13 cellular contexts compared by ENCODE assay signal in genomic region chr12:27573972-27574371, GRCh38. TPM values are rescaled to one million over a fixed set of nuclear protein-coding genes. Genes with fewer than 3 reads are reported as not detected.
DNase-seq lines count a peak whose midpoint lies in the region; ATAC-seq, FAIRE-seq and TF ChIP-seq lines count a peak whose summit lies in the region.
"Had no signal": no experiment of that assay in that cellular context is flagged by ENCODE, and none has a peak within 500 bp of the region (broad histone marks: within the 10 kb centered on the region; RNA-seq: fewer than 3 reads in every experiment).

No MANE protein-coding gene starts in this region.

- H3K27ac ChIP-seq in Panc1 (ENCODE audit: low read length) = no peak overlapping the region
- H3K27ac ChIP-seq in endothelial cell of umbilical vein (ENCODE audit: insufficient read depth, low read depth, low read length) = peak overlapping the region; percentile 92
- no peak overlapping the region for H3K27ac ChIP-seq in trophoblast cell (ENCODE audit: low read depth, low read length)
- H3K27ac ChIP-seq: RWPE1 had no signal

- BruUV-seq in Panc1 (replicated peaks; lab: Mats Ljungman, UMichigan) = no TSS peak
- BruUV-seq in endothelial cell of umbilical vein (replicated peaks; lab: Mats Ljungman, UMichigan) = no TSS peak

- no peaks in the 10 kb centered on the region for H3K79me1 ChIP-seq in trophoblast cell (ENCODE audit: low read length)

- no peak overlapping the region for H4K8ac ChIP-seq in trophoblast cell (ENCODE audit: low read depth, low read length)

- CTCF ChIA-PET in Panc1 (lab: Charles Lee) (no interaction called here), endothelial cell of umbilical vein (lab: Charles Lee) (interaction anchor here (0.6 to 2.5 kb wide), 10 partner anchors 8 to 149 kb away, joined by 3 to 11 read pairs (median 6); partner anchors contain the start of gene PPFIBP1)

- DNase-seq in GM03348 (ENCODE audit: low spot score) = peak; percentile 63
- no peak for DNase-seq in Panc1 (ENCODE audit: low read depth, low spot score)
- peak; percentile 92 for DNase-seq in endothelial cell of umbilical vein (ENCODE audit: low read depth, low spot score)
- no peak for DNase-seq in trophoblast cell
- DNase-seq in GM12892 (ENCODE audit: insufficient read length) = no peak
- no peak for DNase-seq in NCI-H748 (lab: John Stamatoyannopoulos, UW; ENCODE audit: unreplicated experiment)
- no peak for DNase-seq in DMS153 (lab: John Stamatoyannopoulos, UW)
- DNase-seq: activated effector memory CD4-positive, alpha-beta T cell treated with Interleukin-2 at 50 U/mL for 16 hours; NCI-H187 treated with DMSO at 0.1 percent for 48 hours had no signal

- H3K9ac ChIP-seq in endothelial cell of umbilical vein (replicated peaks; ENCODE audit: extremely low read depth, insufficient read depth, low read length) = peak overlapping the region; percentile 59
- H3K9ac ChIP-seq in trophoblast cell (ENCODE audit: low read length) = no peak overlapping the region

- in situ Hi-C loops in Panc1 (cut with HindIII; ENCODE audit: low pct_unique_long_range_greater_than_20kb, low sequenced_read_pairs) = no loop called here

- H3K4me3 ChIP-seq in Panc1 (ENCODE audit: low read depth in 2 of 2, low read length in 2 of 2) (no peak overlapping the region), endothelial cell of umbilical vein (replicated peaks in 1 of 3; ENCODE audit: insufficient read depth in 1 of 3, low read depth in 1 of 3, low read length in 3 of 3) (no peak overlapping the region), trophoblast cell (ENCODE audit: low read depth, low read length) (no peak overlapping the region)

- TF ChIP-seq CTCF in Panc1 (IDR thresholded peaks at IDR 0.05) (no peak), endothelial cell of umbilical vein (IDR thresholded peaks at IDR 0.05; ENCODE audit: extremely low read depth in 1 of 2, insufficient read depth in 1 of 2, low read depth in 1 of 2, low read length in 2 of 2) (no peak)

- H4K12ac ChIP-seq in trophoblast cell (ENCODE audit: low read depth, low read length) = no peak overlapping the region

- H3K79me2 ChIP-seq in endothelial cell of umbilical vein (ENCODE audit: control insufficient read depth, insufficient read depth, low read length) = peaks cover 75% of the 10 kb centered on the region
- no peaks in the 10 kb centered on the region for H3K79me2 ChIP-seq in trophoblast cell (ENCODE audit: control insufficient read depth, insufficient read depth, low read length, poor library complexity)

- H3K9me3 ChIP-seq in Panc1 (ENCODE audit: control insufficient read depth, insufficient read depth, low read depth, low read length) (no peaks in the 10 kb centered on the region), endothelial cell of umbilical vein (replicated peaks; ENCODE audit: control insufficient read depth, insufficient read depth, low read length) (no peaks in the 10 kb centered on the region), trophoblast cell (ENCODE audit: insufficient read depth, low read depth, low read length) (no peaks in the 10 kb centered on the region)

- peak overlapping the region; percentile 59 for H3K18ac ChIP-seq in trophoblast cell (ENCODE audit: low read length)

- no peak overlapping the region for H2BK120ac ChIP-seq in trophoblast cell (ENCODE audit: insufficient read depth, low read length, poor library complexity)

- WGBS in trophoblast cell (ENCODE audit: extremely low coverage, insufficient coverage, insufficient read length) = no CpG with 5 or more reads among the region's 3 CpGs

- H4K91ac ChIP-seq in trophoblast cell (ENCODE audit: low read depth, low read length) = no peak overlapping the region

- POLR2A ChIA-PET in Panc1 (lab: Charles Lee) = interaction anchor here (0.5 kb wide), 1 partner anchor 8 kb away, joined by 13 read pairs; no protein-coding TSS in a partner anchor
- POLR2A ChIA-PET in endothelial cell of umbilical vein (lab: Charles Lee) = interaction anchor here (0.7 to 1.5 kb wide), 5 partner anchors 9 to 115 kb away, joined by 3 to 9 read pairs (median 7); partner anchors contain the start of gene PPFIBP1

- no peak overlapping the region for H3K14ac ChIP-seq in trophoblast cell (ENCODE audit: low read length)

- H2AK5ac ChIP-seq in trophoblast cell (ENCODE audit: low read length) = no peak overlapping the region

- no peak overlapping the region for H2BK5ac ChIP-seq in trophoblast cell (ENCODE audit: low read depth, low read length, poor library complexity)

- peak overlapping the region; percentile 75 for H3K4me2 ChIP-seq in endothelial cell of umbilical vein (ENCODE audit: insufficient read depth, low read length)
- no peak overlapping the region for H3K4me2 ChIP-seq in trophoblast cell (ENCODE audit: low read length)

- no peaks in the 10 kb centered on the region for H3K36me3 ChIP-seq in Panc1 (ENCODE audit: control insufficient read depth, insufficient read depth, low read length)
- peaks cover under 1% of the 10 kb centered on the region in 2 experiments for H3K36me3 ChIP-seq in endothelial cell of umbilical vein (ENCODE audit: control insufficient read depth in 2 of 2, extremely low read depth in 1 of 2, insufficient read depth in 2 of 2, low read length in 2 of 2)
- H3K36me3 ChIP-seq in trophoblast cell (ENCODE audit: control insufficient read depth in 1 of 2, insufficient read depth in 2 of 2, low read length in 2 of 2) = peaks cover 3 to 8% of the 10 kb centered on the region in 2 experiments

- H3K27me3 ChIP-seq in Panc1 (ENCODE audit: control insufficient read depth, insufficient read depth, low read length) (no peaks in the 10 kb centered on the region), endothelial cell of umbilical vein (ENCODE audit: control insufficient read depth in 2 of 2, insufficient read depth in 2 of 2, low read length in 2 of 2) (no peaks in the 10 kb centered on the region), trophoblast cell (ENCODE audit: insufficient read depth, low read length) (no peaks in the 10 kb centered on the region)

- dilution Hi-C loops in endothelial cell of umbilical vein (cut with MboI; ENCODE audit: extremely low pct_ligation_motif_present, low sequenced_read_pairs) = no loop called here

- H3K4me1 ChIP-seq in Panc1 (ENCODE audit: control insufficient read depth, insufficient read depth, low read length) (peaks cover 9% of the 10 kb centered on the region; the same call in 1 of the 2 replicates), endothelial cell of umbilical vein (ENCODE audit: control insufficient read depth, extremely low read depth, insufficient read depth, low read length) (peaks cover 76% of the 10 kb centered on the region), trophoblast cell (ENCODE audit: control insufficient read depth in 1 of 2, insufficient read depth in 2 of 2, low read length in 2 of 2) (peaks cover 0 to 4% of the 10 kb centered on the region in 2 experiments)

- ATAC-seq in Panc1 (peak; percentile 58), GM19328 (IDR thresholded peaks at IDR 0.05; ENCODE audit: unreplicated experiment) (no peak)
- ATAC-seq: activated CD4-positive, CD25-positive, alpha-beta regulatory T cell treated with anti-CD3 and anti-CD28 coated beads, Interleukin-2, amount 50 U/mL, for 24 hours had no signal

- H3K4ac ChIP-seq in trophoblast cell (ENCODE audit: low read depth, low read length) = peak overlapping the region; percentile 83

- H3K9me1 ChIP-seq in endothelial cell of umbilical vein (replicated peaks; ENCODE audit: control insufficient read depth, extremely low read depth, insufficient read depth, low read length) = no peaks in the 10 kb centered on the region

- H2BK12ac ChIP-seq in trophoblast cell (ENCODE audit: low read length) = no peak overlapping the region

- H3K23ac ChIP-seq in trophoblast cell (ENCODE audit: low read length) = no peak overlapping the region

- TF ChIP-seq POLR2A in endothelial cell of umbilical vein (IDR thresholded peaks at IDR 0.05; ENCODE audit: low read depth, low read length) (no peak), GM12892 (IDR thresholded peaks at IDR 0.05; ENCODE audit: low read depth, low read length) (no peak)

- H4K20me1 ChIP-seq in endothelial cell of umbilical vein (replicated peaks; ENCODE audit: control insufficient read depth, extremely low read depth, insufficient read depth, low read length) = no peaks in the 10 kb centered on the region

- FAIRE-seq in endothelial cell of umbilical vein (lab: Jason Lieb, UNC) = peak; percentile 64
- FAIRE-seq in GM12892 (lab: Jason Lieb, UNC) = no peak
- FAIRE-seq: H1 had no signal

- intact Hi-C loops in Panc1 (cut with micrococcal nuclease; ENCODE audit: unreplicated experiment) (no loop called here), endothelial cell of umbilical vein (cut with micrococcal nuclease) (loop anchor here (1.0 to 2.0 kb wide), 4 partner anchors 19 to 57 kb away; partner anchors contain the start of gene PPFIBP1)

- H2AFZ ChIP-seq in endothelial cell of umbilical vein (ENCODE audit: low read depth, low read length) (no peak overlapping the region), trophoblast cell (ENCODE audit: insufficient read depth, low read length, poor library complexity) (no peak overlapping the region)

TF ChIP-seq in endothelial cell of umbilical vein, 7 proteins besides CTCF, POLR2A, EP300 and RAD21 (continues in another document):
- TF ChIP-seq FOS (IDR thresholded peaks at IDR 0.05; ENCODE audit: borderline replicate concordance, insufficient read depth, low read length) (peak; percentile 99), EZH2 (IDR thresholded peaks at IDR 0.05; ENCODE audit: borderline replicate concordance, low read depth, low read length, severe bottlenecking) (no peak), JUN (IDR thresholded peaks at IDR 0.05; ENCODE audit: borderline replicate concordance, insufficient read depth, insufficient read length, low read depth) (peak; percentile 96), GATA2 (IDR thresholded peaks at IDR 0.05; ENCODE audit: insufficient read depth, insufficient read length, low read depth, low read length) (peak; percentile 89), POLR2AphosphoS5 (IDR thresholded peaks at IDR 0.05; ENCODE audit: insufficient read depth, low read depth, low read length) (peak; percentile 97)

RNA-seq across cellular contexts. Expression of gene PPFIBP1, which starts 50.0 kb away (rescaled TPM):
- 88.6 TPM for total RNA-seq in Panc1 (2021; ENCODE audit: unreplicated experiment)
- 36.9 TPM for polyA plus RNA-seq in Panc1 (2012; ENCODE audit: insufficient read length)
- total RNA-seq in endothelial cell of umbilical vein = 154 TPM in 2 replicates
- 37.2 and 45.5 TPM in 2 replicates for polyA plus RNA-seq in endothelial cell of umbilical vein
- 41.7 and 42.3 TPM in 2 replicates for polyA plus RNA-seq in endothelial cell of umbilical vein (2011; cell fraction: cytosol; rRNA removed)
- 179 and 233 TPM in 2 replicates for polyA plus RNA-seq in endothelial cell of umbilical vein (2011; cell fraction: nucleus; rRNA removed)
- 84.8 and 122 TPM in 2 replicates for polyA plus RNA-seq in endothelial cell of umbilical vein (2012)
- polyA minus RNA-seq in endothelial cell of umbilical vein = 182 and 216 TPM in 2 replicates
- polyA minus RNA-seq in endothelial cell of umbilical vein (2011; cell fraction: cytosol; rRNA and poly(A)+ RNA removed) = 8.4 TPM
- 280 and 362 TPM in 2 replicates for polyA minus RNA-seq in endothelial cell of umbilical vein (2011; cell fraction: nucleus; rRNA and poly(A)+ RNA removed)
- polyA plus RNA-seq in trophoblast cell (2013) = 104 and 107 TPM in 2 replicates
- polyA plus RNA-seq in GM12892 (2012; ENCODE audit: missing spikeins) = 16.9 TPM

Comparison
In these comparisons a context has a peak if more than half of its experiments do, and no peak if none do; other contexts are left out.
1. DNase-seq: peak in GM03348 (single experiment) and endothelial cell of umbilical vein (single experiment); none in Panc1 (single experiment), trophoblast cell (0 of 2), GM12892 (single experiment), NCI-H748 (single experiment) and DMS153 (single experiment).